ENCODE assay signal across 12 cellular contexts in the genomic region with DNA sequence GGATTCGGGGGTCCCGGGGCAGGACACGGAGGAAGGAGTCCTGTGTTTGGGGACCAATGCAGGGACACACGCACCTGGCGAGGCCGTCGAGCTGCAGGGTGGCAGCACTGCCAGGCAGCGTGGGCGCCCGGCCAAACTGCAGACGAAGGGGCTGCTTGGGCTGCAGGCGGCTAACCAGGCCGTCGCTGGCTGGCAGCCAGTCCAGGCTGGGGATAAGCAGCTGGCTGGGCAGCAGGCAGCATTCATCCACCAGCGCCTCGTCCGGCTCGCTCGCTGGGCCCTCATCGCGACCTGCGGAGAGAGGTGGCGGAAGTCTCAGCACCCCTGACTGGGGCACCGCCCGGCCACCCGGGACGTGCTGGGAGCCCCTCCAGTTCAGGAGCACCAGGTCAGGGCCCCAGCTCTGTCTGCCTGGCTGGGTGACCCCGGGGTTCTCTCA. TPM values are rescaled to one million over a fixed set of nuclear protein-coding genes. Genes with fewer than 3 reads are reported as not detected.
DNase-seq lines count a peak whose midpoint lies in the region; ATAC-seq and TF ChIP-seq lines count a peak whose summit lies in the region.
"Had no signal": no experiment of that assay in that cellular context is flagged by ENCODE, and none has a peak within 500 bp of the region (broad histone marks: within the 10 kb centered on the region; RNA-seq: fewer than 3 reads in every experiment).

No MANE protein-coding gene starts in this region.

- no peaks in the 10 kb centered on the region for H3K27me3 ChIP-seq in endodermal cell (ENCODE audit: control insufficient read depth, insufficient read depth, low read length, poor library complexity, severe bottlenecking)
- no peaks in the 10 kb centered on the region for H3K27me3 ChIP-seq in stomach

- H3K4me3 Mint-ChIP-seq in endodermal cell, result no peak overlapping the region

- no peak for TF ChIP-seq POLR2A in stomach (IDR thresholded peaks at IDR 0.05)

- no peak overlapping the region for H3K27ac Mint-ChIP-seq in endodermal cell
- H3K27ac Mint-ChIP-seq in activated naive CD4-positive, alpha-beta T cell treated with anti-CD3 and anti-CD28 coated beads, Interleukin-2, amount 50 U/mL, for 72 hours, result no peak overlapping the region

- intact Hi-C loops in stomach (cut with DNase I; ENCODE audit: low total_unique reads), result no loop called here

- ATAC-seq in activated naive CD4-positive, alpha-beta T cell treated with anti-CD3 and anti-CD28 coated beads, Interleukin-2, amount 50 U/mL, for 72 hours, result no peak

- peak; percentile 54 for DNase-seq in NCI-H1694 (lab: John Stamatoyannopoulos, UW)
- DNase-seq in endodermal cell, result peak; percentile 52
- DNase-seq in stomach, result no peak
- no peak for DNase-seq in NAMALWA (ENCODE audit: low spot score)
- DNase-seq in GDM1 (lab: John Stamatoyannopoulos, UW), result no peak
- DNase-seq in activated naive CD4-positive, alpha-beta T cell treated with anti-CD3 and anti-CD28 coated beads, Interleukin-2, amount 50 U/mL, for 72 hours (ENCODE audit: low spot score in 2 of 2), result no peak
- DNase-seq: activated CD8-positive, alpha-beta memory T cell treated with anti-CD3 and anti-CD28 coated beads for 24 hours; naive thymus-derived CD8-positive, alpha-beta T cell; NCI-H524 had no signal

- no peak overlapping the region for H3K9ac ChIP-seq in endodermal cell (ENCODE audit: extremely low read depth, low read length, poor library complexity, severe bottlenecking)
- H3K9ac ChIP-seq: KMS-11 had no signal

- H3K9me3 ChIP-seq in endodermal cell (ENCODE audit: control insufficient read depth, low read length) (no peaks in the 10 kb centered on the region), stomach (no peaks in the 10 kb centered on the region)

- TF ChIP-seq EP300 in stomach (IDR thresholded peaks at IDR 0.05), result no peak

- no peak overlapping the region for H3K27ac ChIP-seq in endodermal cell (ENCODE audit: low read depth, low read length)
- H3K27ac ChIP-seq in stomach, result peak overlapping the region in 4 of 5 donors; percentile 15 to 90 (median 84)
- H3K27ac ChIP-seq: KMS-11 had no signal

- 93 to 95% methylated on average over 15 to 28 of the region's 28 CpGs for WGBS in endodermal cell (ENCODE audit: insufficient coverage in 1 of 2, insufficient read length in 1 of 2), 2 experiments
- 68 to 82% (median 75%) methylated on average over 11 to 28 of the region's 28 CpGs for WGBS in stomach, 5 donors

- H3K4me1 ChIP-seq in endodermal cell (ENCODE audit: control insufficient read depth, insufficient read depth, low read length) (no peaks in the 10 kb centered on the region), stomach (peaks cover 12 to 52% (median 33%) of the 10 kb centered on the region in 4 donors)

- TF ChIP-seq CTCF in endodermal cell (conservative IDR thresholded peaks at IDR 0.05), result no peak
- TF ChIP-seq CTCF in stomach (IDR thresholded peaks at IDR 0.05), result no peak

- no peaks in the 10 kb centered on the region for H3K27me3 Mint-ChIP-seq in endodermal cell (ENCODE audit: insufficient read depth)

- peaks cover 5% of the 10 kb centered on the region for H3K9me3 Mint-ChIP-seq in endodermal cell
- no peaks in the 10 kb centered on the region for H3K9me3 Mint-ChIP-seq in activated naive CD4-positive, alpha-beta T cell treated with anti-CD3 and anti-CD28 coated beads, Interleukin-2, amount 50 U/mL, for 72 hours
- H3K9me3 Mint-ChIP-seq: naive thymus-derived CD8-positive, alpha-beta T cell had no signal

- H3K36me3 Mint-ChIP-seq in endodermal cell (ENCODE audit: low read depth), result peaks cover 37% of the 10 kb centered on the region
- H3K36me3 Mint-ChIP-seq in activated naive CD4-positive, alpha-beta T cell treated with anti-CD3 and anti-CD28 coated beads, Interleukin-2, amount 50 U/mL, for 72 hours, result no peaks in the 10 kb centered on the region

- H3K4me3 ChIP-seq in endodermal cell (ENCODE audit: low read length) (no peak overlapping the region), stomach (no peak overlapping the region)

- peaks cover 5% of the 10 kb centered on the region for H3K4me1 Mint-ChIP-seq in endodermal cell

- peaks cover 29% of the 10 kb centered on the region for H3K36me3 ChIP-seq in endodermal cell (ENCODE audit: control insufficient read depth, insufficient read depth, low read length)
- peaks cover 19 to 82% (median 73%) of the 10 kb centered on the region in 4 donors for H3K36me3 ChIP-seq in stomach

RNA-seq across cellular contexts. Expression of a gene that starts 11.5 kb away (rescaled TPM):
- total RNA-seq in endodermal cell, result 1 to 10 TPM in 1 of 2 donors, under 1 TPM in 1; 0.38 to 1.1 TPM
- polyA plus RNA-seq in endodermal cell (2013, experiment 1 of 2), result 0.50 TPM
- not detected for polyA plus RNA-seq in endodermal cell (2013, experiment 2 of 2)
- 1,000 to 10,000 TPM in 1 of 5 donors, 100 to 1,000 TPM in 3, 10 to 100 TPM in 1; 36.6 to 1,275 (median 118) TPM for total RNA-seq in stomach
- polyA plus RNA-seq in stomach, result 100 to 1,000 TPM in 2 of 3 donors, 10 to 100 TPM in 1; 48.7 to 204 (median 140) TPM
- 1 to 10 TPM in 1 of 2 donors, not detected in 1; 4.9 TPM for total RNA-seq in activated naive CD4-positive, alpha-beta T cell treated with anti-CD3 and anti-CD28 coated beads, Interleukin-2, amount 50 U/mL, for 72 hours

RNA-seq across cellular contexts. Expression of a gene that starts 18.9 kb away (rescaled TPM):
- total RNA-seq in endodermal cell (not detected), stomach (10 to 100 TPM in 1 of 5 donors, 1 to 10 TPM in 1, not detected in 3; 2.9 to 10.5 TPM)
- polyA plus RNA-seq in endodermal cell (2013, experiment 1 of 2), result not detected
- polyA plus RNA-seq in endodermal cell (2013, experiment 2 of 2), result not detected
- 1 to 10 TPM in 2 of 3 donors, not detected in 1; 1.1 to 3.4 TPM for polyA plus RNA-seq in stomach
- total RNA-seq in activated naive CD4-positive, alpha-beta T cell treated with anti-CD3 and anti-CD28 coated beads, Interleukin-2, amount 50 U/mL, for 72 hours, result not detected
- total RNA-seq: naive thymus-derived CD8-positive, alpha-beta T cell had no signal
- polyA plus RNA-seq: naive thymus-derived CD8-positive, alpha-beta T cell had no signal

RNA-seq across cellular contexts. Expression of a gene that starts 22.0 kb away (rescaled TPM):
- 10 to 100 TPM; 75.8 to 92.4 TPM for total RNA-seq in endodermal cell
- polyA plus RNA-seq in endodermal cell (2013, experiment 1 of 2), result 69.8 TPM
- 66.0 TPM for polyA plus RNA-seq in endodermal cell (2013, experiment 2 of 2)
- total RNA-seq in stomach, result 100 to 1,000 TPM in 2 of 5 donors, 10 to 100 TPM in 3; 16.7 to 126 (median 82.1) TPM
- polyA plus RNA-seq in stomach, result 10 to 100 TPM; 49.0 to 74.0 (median 54.7) TPM
- 10 to 100 TPM; 42.0 to 61.8 TPM for total RNA-seq in activated naive CD4-positive, alpha-beta T cell treated with anti-CD3 and anti-CD28 coated beads, Interleukin-2, amount 50 U/mL, for 72 hours

RNA-seq across cellular contexts. Expression of a gene that starts 22.3 kb away (rescaled TPM):
- total RNA-seq in endodermal cell (not detected), stomach (not detected)
- polyA plus RNA-seq in endodermal cell (2013, experiment 1 of 2), result under 0.01 TPM
- polyA plus RNA-seq in endodermal cell (2013, experiment 2 of 2), result under 0.01 TPM
- not detected for polyA plus RNA-seq in stomach
- not detected for total RNA-seq in activated naive CD4-positive, alpha-beta T cell treated with anti-CD3 and anti-CD28 coated beads, Interleukin-2, amount 50 U/mL, for 72 hours
- total RNA-seq: naive thymus-derived CD8-positive, alpha-beta T cell; subcutaneous adipose tissue had no signal
- polyA plus RNA-seq: adipose tissue; naive thymus-derived CD8-positive, alpha-beta T cell had no signal

RNA-seq across cellular contexts. Expression of a gene that starts 30.2 kb away (rescaled TPM):
- total RNA-seq in endodermal cell (not detected), stomach (1 to 10 TPM in 1 of 5 donors, not detected in 4; 2.6 TPM)
- polyA plus RNA-seq in endodermal cell (2013, experiment 1 of 2), result 0.61 TPM
- 0.29 TPM for polyA plus RNA-seq in endodermal cell (2013, experiment 2 of 2)
- under 1 TPM in 1 of 3 donors, not detected in 2; 0.15 TPM for polyA plus RNA-seq in stomach
- not detected for total RNA-seq in activated naive CD4-positive, alpha-beta T cell treated with anti-CD3 and anti-CD28 coated beads, Interleukin-2, amount 50 U/mL, for 72 hours
- total RNA-seq: naive thymus-derived CD8-positive, alpha-beta T cell; subcutaneous adipose tissue had no signal
- polyA plus RNA-seq: naive thymus-derived CD8-positive, alpha-beta T cell had no signal

Comparison
In these comparisons a context has a peak if more than half of its experiments do, and no peak if none do; other contexts are left out.
1. DNase-seq: peak in NCI-H1694 (single experiment) and endodermal cell (single experiment); none in stomach (single experiment), NAMALWA (single experiment), GDM1 (single experiment) and activated naive CD4-positive, alpha-beta T cell treated with anti-CD3 and anti-CD28 coated beads, Interleukin-2, amount 50 U/mL, for 72 hours (0 of 2).
2. RNA of a gene that starts 11.5 kb away (total RNA-seq): 36.6 to 1,275 TPM in stomach; 4.9 TPM in activated naive CD4-positive, alpha-beta T cell treated with anti-CD3 and anti-CD28 coated beads, Interleukin-2, amount 50 U/mL, for 72 hours and 0.38 to 1.1 TPM in endodermal cell; every median in the first group is over 4 times any median in the second.